8 cellular contexts compared by ENCODE assay signal in genomic region chrX:13090261-13091110, GRCh38. TPM values are rescaled to one million over a fixed set of nuclear protein-coding genes. Genes with fewer than 3 reads are reported as not detected.
DNase-seq lines count a peak whose midpoint lies in the region; ATAC-seq and TF ChIP-seq lines count a peak whose summit lies in the region.

No MANE protein-coding gene starts in this region.

- H3K4me3 ChIP-seq in hepatocyte: no peak overlapping the region
- H3K4me3 ChIP-seq in stomach: no peak overlapping the region

- intact Hi-C loops in activated CD4-positive, alpha-beta memory T cell treated with anti-CD3 and anti-CD28 coated beads for 36 hours (cut with micrococcal nuclease): loop anchor here (1.0 to 5.0 kb wide), 4 partner anchors 63 to 642 kb away; partner anchors contain the start of genes OFD1, TCEANC and TRAPPC2
- intact Hi-C loops in stomach (cut with DNase I; ENCODE audit: low total_unique reads): no loop called here

- no peaks in the 10 kb centered on the region for H4K20me1 ChIP-seq in hepatocyte (ENCODE audit: insufficient read depth, poor library complexity, severe bottlenecking)

- 40% methylated on average over 14 of the region's 14 CpGs for WGBS in hepatocyte (ENCODE audit: low lambda C conversion rate, missing lambda C conversion rate)
- 23 to 49% (median 36%) methylated on average over 12 to 14 of the region's 14 CpGs for WGBS in stomach, 5 donors

- H3K27me3 ChIP-seq in hepatocyte (no peaks in the 10 kb centered on the region), stomach (no peaks in the 10 kb centered on the region)

- peak overlapping the region; percentile 55 for H3K4me2 ChIP-seq in hepatocyte

- H3K27me3 Mint-ChIP-seq in activated CD4-positive, alpha-beta memory T cell treated with anti-CD3 and anti-CD28 coated beads for 36 hours: no peaks in the 10 kb centered on the region

- no peak for ATAC-seq in HG02885 (IDR thresholded peaks at IDR 0.05; ENCODE audit: poor library complexity, unreplicated experiment)
- ATAC-seq in HG03457 (IDR thresholded peaks at IDR 0.05; ENCODE audit: unreplicated experiment): no peak
- ATAC-seq in HG02642 (IDR thresholded peaks at IDR 0.05; ENCODE audit: poor library complexity, unreplicated experiment): no peak

- H3K4me3 Mint-ChIP-seq in activated CD4-positive, alpha-beta memory T cell treated with anti-CD3 and anti-CD28 coated beads for 36 hours: peak overlapping the region; percentile 63

- TF ChIP-seq CTCF in hepatocyte (IDR thresholded peaks at IDR 0.05; ENCODE audit: poor library complexity): no peak
- no peak for TF ChIP-seq CTCF in stomach (IDR thresholded peaks at IDR 0.05)

- TF ChIP-seq POLR2A in stomach (IDR thresholded peaks at IDR 0.05): no peak

- peak overlapping the region; percentile 37 for H2AFZ ChIP-seq in hepatocyte

- no peaks in the 10 kb centered on the region for H3K9me3 Mint-ChIP-seq in activated CD4-positive, alpha-beta memory T cell treated with anti-CD3 and anti-CD28 coated beads for 36 hours

- DNase-seq in NCI-H748 (lab: John Stamatoyannopoulos, UW; ENCODE audit: unreplicated experiment) (peak; percentile 17), NCI-H748 treated with DMSO at 0.1 percent for 48 hours (lab: John Stamatoyannopoulos, UW) (no peak), hepatocyte (ENCODE audit: low spot score) (peak; percentile 44), stomach (no peak)
- peak; percentile 25 for DNase-seq in activated CD4-positive, alpha-beta memory T cell treated with anti-CD3 and anti-CD28 coated beads for 36 hours

- no peak for TF ChIP-seq EP300 in stomach (IDR thresholded peaks at IDR 0.05)

- H3K27ac Mint-ChIP-seq in activated CD4-positive, alpha-beta memory T cell treated with anti-CD3 and anti-CD28 coated beads for 36 hours: peak overlapping the region; percentile 91

- H3K27ac ChIP-seq in hepatocyte (peak overlapping the region; percentile 85), stomach (peak overlapping the region; percentile 62 to 86 (median 72))

- H3K4me1 Mint-ChIP-seq in activated CD4-positive, alpha-beta memory T cell treated with anti-CD3 and anti-CD28 coated beads for 36 hours (ENCODE audit: low read depth): peaks cover 70% of the 10 kb centered on the region

- no peaks in the 10 kb centered on the region for H3K79me2 ChIP-seq in hepatocyte

- POLR2A ChIA-PET in activated CD4-positive, alpha-beta memory T cell treated with anti-CD3 and anti-CD28 coated beads for 36 hours (lab: Charles Lee): interaction anchor here (0.7 to 10.2 kb wide), 15 partner anchors 9 to 144 kb away, joined by 3 to 192 read pairs (median 5); partner anchors contain the start of gene TMSB4X

- H3K4me1 ChIP-seq in hepatocyte (ENCODE audit: insufficient read depth): peaks cover 31% of the 10 kb centered on the region
- H3K4me1 ChIP-seq in stomach: peaks cover 0 to 25% (median 13%) of the 10 kb centered on the region in 4 donors

- H3K9me3 ChIP-seq in hepatocyte (ENCODE audit: low read depth) (no peaks in the 10 kb centered on the region), stomach (no peaks in the 10 kb centered on the region)

- CTCF ChIA-PET in activated CD4-positive, alpha-beta memory T cell treated with anti-CD3 and anti-CD28 coated beads for 36 hours (lab: Charles Lee): interaction anchor here (1.0 to 7.8 kb wide), 9 partner anchors 8 to 397 kb away, joined by 3 to 81 read pairs (median 5); no protein-coding TSS in a partner anchor

- H3K36me3 ChIP-seq in hepatocyte (replicated peaks; ENCODE audit: insufficient read depth, low read depth) (no peaks in the 10 kb centered on the region), stomach (no peaks in the 10 kb centered on the region)

- no peaks in the 10 kb centered on the region for H3K9me2 ChIP-seq in hepatocyte (replicated peaks; ENCODE audit: insufficient read depth)

- no peaks in the 10 kb centered on the region for H3K36me3 Mint-ChIP-seq in activated CD4-positive, alpha-beta memory T cell treated with anti-CD3 and anti-CD28 coated beads for 36 hours

RNA-seq across cellular contexts. Expression of gene FAM9C, which starts 46.1 kb away (rescaled TPM):
- total RNA-seq in activated CD4-positive, alpha-beta memory T cell treated with anti-CD3 and anti-CD28 coated beads for 36 hours: under 1 TPM in 1 of 2 experiments, not detected in 1; 0.05 TPM
- total RNA-seq in hepatocyte (not detected in 2 replicates), stomach (under 1 TPM in 1 of 5 donors, not detected in 4; 0.18 TPM)
- polyA plus RNA-seq in hepatocyte (not detected in 2 replicates), stomach (under 1 TPM in 1 of 3 donors, not detected in 2; 0.31 TPM)

Comparison
In these comparisons a context has a peak if more than half of its experiments do, and no peak if none do; other contexts are left out.
1. DNase-seq: peak in NCI-H748 (single experiment), activated CD4-positive, alpha-beta memory T cell treated with anti-CD3 and anti-CD28 coated beads for 36 hours (single experiment) and hepatocyte (single experiment); none in NCI-H748 treated with DMSO at 0.1 percent for 48 hours (single experiment) and stomach (single experiment).